In the genomic region with DNA sequence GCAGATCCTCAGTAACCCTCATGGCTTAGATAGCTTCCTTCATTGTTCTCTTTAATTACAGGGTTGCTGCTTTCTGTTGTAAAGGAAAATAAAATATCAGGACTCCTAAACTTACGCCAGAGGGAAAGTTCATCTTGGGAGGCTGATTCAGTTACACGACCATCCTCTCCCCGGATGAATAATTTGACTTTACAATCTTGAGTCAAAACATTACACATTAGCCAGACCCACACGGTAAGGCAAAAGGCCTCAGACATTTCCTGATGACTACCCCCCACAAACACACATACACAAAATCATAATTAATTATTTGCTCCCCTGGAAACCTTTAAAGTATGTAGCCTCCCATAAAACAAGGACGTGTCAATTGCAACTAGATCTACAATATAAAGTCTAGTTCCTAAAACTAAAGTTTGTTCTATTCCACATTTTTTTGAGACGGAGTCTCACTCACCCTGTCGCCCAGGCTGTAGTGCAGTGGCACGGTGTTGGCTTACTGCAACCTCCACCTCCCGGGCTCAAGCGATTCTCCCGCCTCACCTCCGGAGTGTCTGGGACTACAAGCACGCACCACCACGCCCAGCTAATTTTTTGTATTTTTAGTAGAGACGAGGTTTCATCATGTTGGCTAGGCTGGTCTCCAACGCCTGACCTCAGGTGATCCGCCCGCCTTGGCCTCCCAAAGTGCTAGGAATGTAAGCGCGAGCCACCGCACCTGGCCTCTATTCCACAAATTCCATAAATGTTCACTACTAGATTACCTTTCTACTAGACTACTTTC, we compare ENCODE assay signal across 1 cellular context.
TF ChIP-seq lines count a peak whose summit lies in the region.

No MANE protein-coding gene starts in this region.

TF ChIP-seq in HepG2, 621 proteins besides CTCF, POLR2A, EP300 and RAD21 (continued from another document):
- TF ChIP-seq, protein P1, sequence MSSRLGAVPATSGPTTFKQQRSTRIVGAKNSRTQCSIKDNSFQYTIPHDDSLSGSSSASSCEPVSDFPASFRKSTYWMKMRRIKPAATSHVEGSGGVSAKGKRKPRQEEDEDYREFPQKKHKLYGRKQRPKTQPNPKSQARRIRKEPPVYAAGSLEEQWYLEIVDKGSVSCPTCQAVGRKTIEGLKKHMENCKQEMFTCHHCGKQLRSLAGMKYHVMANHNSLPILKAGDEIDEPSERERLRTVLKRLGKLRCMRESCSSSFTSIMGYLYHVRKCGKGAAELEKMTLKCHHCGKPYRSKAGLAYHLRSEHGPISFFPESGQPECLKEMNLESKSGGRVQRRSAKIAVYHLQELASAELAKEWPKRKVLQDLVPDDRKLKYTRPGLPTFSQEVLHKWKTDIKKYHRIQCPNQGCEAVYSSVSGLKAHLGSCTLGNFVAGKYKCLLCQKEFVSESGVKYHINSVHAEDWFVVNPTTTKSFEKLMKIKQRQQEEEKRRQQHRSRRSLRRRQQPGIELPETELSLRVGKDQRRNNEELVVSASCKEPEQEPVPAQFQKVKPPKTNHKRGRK (CRISPR knock-in tag; IDR thresholded peaks at IDR 0.05) = no peak
- TF ChIP-seq RXRA (CRISPR knock-in tag; IDR thresholded peaks at IDR 0.05) = peak; percentile 35; the same call in 1 of the 2 replicates
- TF ChIP-seq ZNF343 (CRISPR knock-in tag; IDR thresholded peaks at IDR 0.05) = no peak; the same call in 1 of the 2 replicates
- TF ChIP-seq, protein P2, sequence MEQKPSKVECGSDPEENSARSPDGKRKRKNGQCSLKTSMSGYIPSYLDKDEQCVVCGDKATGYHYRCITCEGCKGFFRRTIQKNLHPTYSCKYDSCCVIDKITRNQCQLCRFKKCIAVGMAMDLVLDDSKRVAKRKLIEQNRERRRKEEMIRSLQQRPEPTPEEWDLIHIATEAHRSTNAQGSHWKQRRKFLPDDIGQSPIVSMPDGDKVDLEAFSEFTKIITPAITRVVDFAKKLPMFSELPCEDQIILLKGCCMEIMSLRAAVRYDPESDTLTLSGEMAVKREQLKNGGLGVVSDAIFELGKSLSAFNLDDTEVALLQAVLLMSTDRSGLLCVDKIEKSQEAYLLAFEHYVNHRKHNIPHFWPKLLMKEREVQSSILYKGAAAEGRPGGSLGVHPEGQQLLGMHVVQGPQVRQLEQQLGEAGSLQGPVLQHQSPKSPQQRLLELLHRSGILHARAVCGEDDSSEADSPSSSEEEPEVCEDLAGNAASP (CRISPR knock-in tag; IDR thresholded peaks at IDR 0.05; ENCODE audit: borderline replicate concordance) = peak; percentile 56; the same call in 1 of the 2 replicates
- no peak for TF ChIP-seq ZNF253 (CRISPR knock-in tag; IDR thresholded peaks at IDR 0.05; ENCODE audit: borderline replicate concordance)
- TF ChIP-seq, protein P3, sequence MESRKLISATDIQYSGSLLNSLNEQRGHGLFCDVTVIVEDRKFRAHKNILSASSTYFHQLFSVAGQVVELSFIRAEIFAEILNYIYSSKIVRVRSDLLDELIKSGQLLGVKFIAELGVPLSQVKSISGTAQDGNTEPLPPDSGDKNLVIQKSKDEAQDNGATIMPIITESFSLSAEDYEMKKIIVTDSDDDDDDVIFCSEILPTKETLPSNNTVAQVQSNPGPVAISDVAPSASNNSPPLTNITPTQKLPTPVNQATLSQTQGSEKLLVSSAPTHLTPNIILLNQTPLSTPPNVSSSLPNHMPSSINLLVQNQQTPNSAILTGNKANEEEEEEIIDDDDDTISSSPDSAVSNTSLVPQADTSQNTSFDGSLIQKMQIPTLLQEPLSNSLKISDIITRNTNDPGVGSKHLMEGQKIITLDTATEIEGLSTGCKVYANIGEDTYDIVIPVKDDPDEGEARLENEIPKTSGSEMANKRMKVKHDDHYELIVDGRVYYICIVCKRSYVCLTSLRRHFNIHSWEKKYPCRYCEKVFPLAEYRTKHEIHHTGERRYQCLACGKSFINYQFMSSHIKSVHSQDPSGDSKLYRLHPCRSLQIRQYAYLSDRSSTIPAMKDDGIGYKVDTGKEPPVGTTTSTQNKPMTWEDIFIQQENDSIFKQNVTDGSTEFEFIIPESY (CRISPR knock-in tag; IDR thresholded peaks at IDR 0.05) = peak; percentile 88
